In the genomic region with DNA sequence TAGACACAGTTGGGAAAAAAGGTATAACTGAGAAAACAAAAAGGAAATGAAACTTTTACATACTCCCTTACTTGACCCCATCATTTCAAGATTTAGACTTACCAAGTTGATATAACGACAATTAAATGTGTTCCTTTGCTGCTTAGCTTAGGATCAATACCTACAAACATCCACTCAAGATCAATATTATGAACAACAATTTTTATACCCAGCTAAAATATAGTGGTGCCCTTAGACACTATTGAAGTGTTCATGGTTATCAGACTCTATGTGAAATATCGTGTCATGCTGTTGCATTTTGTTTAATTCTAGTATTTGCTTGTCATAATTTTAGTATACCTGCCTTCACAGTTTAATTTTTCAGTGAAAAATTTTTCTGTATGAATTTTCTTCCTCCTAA, we compare ENCODE assay signal across 11 cellular contexts. TPM values are rescaled to one million over a fixed set of nuclear protein-coding genes. Genes with fewer than 3 reads are reported as not detected.
"Had no signal": no experiment of that assay in that cellular context is flagged by ENCODE, and none has a peak within 500 bp of the region (broad histone marks: within the 10 kb centered on the region; RNA-seq: fewer than 3 reads in every experiment).

No MANE protein-coding gene starts in this region.

- H3K27ac ChIP-seq: GM23248, HL-60, KMS-11 had no signal

- H2AFZ ChIP-seq: GM23248 had no signal

- H3K9ac ChIP-seq: GM23248, KMS-11 had no signal

- H3K4me3 ChIP-seq: GM23248 had no signal

- FAIRE-seq: H54 had no signal

- DNase-seq: GM23248, GOT3, H9, HCEC 1CT, HFFc6, IMR-90, KBM-7 had no signal

- H3K4me2 ChIP-seq: KMS-11 had no signal

RNA-seq across cellular contexts. Expression of a gene that starts 4.2 kb away (rescaled TPM):
- total RNA-seq: GM23248, H9, HFFc6, HT1080, IMR-90 had no signal
- polyA plus RNA-seq: GM23248, IMR-90 had no signal

RNA-seq across cellular contexts. Expression of a gene that starts 30.7 kb away (rescaled TPM):
- total RNA-seq: GM23248, H9, HFFc6, HT1080, IMR-90 had no signal
- polyA plus RNA-seq: GM23248, IMR-90 had no signal
